In the genomic region with DNA sequence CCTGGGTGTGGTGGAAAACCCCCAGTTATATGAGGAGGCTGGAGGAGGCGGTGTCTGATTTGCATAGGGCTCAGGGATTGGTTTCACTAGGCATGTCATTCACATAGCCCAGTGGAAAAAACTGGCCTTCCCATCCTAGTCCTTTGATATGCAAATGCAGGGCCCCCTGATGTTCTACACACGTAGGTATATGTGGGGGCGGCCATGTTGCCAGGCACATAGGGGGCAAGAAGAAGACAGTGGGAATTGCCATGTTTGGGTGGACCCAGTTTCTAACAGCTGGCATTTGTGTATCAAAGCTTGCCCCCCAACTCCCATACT, we compare ENCODE assay signal across 21 cellular contexts. TPM values are rescaled to one million over a fixed set of nuclear protein-coding genes. Genes with fewer than 3 reads are reported as not detected.
DNase-seq lines count a peak whose midpoint lies in the region; ATAC-seq, FAIRE-seq and TF ChIP-seq lines count a peak whose summit lies in the region.
"Had no signal": no experiment of that assay in that cellular context is flagged by ENCODE, and none has a peak within 500 bp of the region (broad histone marks: within the 10 kb centered on the region; RNA-seq: fewer than 3 reads in every experiment).

No MANE protein-coding gene starts in this region.

- peaks cover 0 to 6% of the 10 kb centered on the region in 2 experiments; a peak in 2 of 5 replicates for H3K4me1 ChIP-seq in K562 (replicated peaks in 1 of 2; ENCODE audit: control insufficient read depth in 2 of 2, insufficient read depth in 2 of 2, low read length in 2 of 2)
- no peaks in the 10 kb centered on the region for H3K4me1 ChIP-seq in suprapubic skin
- no peaks in the 10 kb centered on the region for H3K4me1 ChIP-seq in kidney (ENCODE audit: control insufficient read depth in 1 of 2, insufficient read depth in 1 of 2, low read depth in 1 of 2, low read length in 2 of 2)

- in situ Hi-C loops in K562 (cut with MboI), result no loop called here
- in situ Hi-C loops in GM13977 (cut with MboI; ENCODE audit: low pct_unique_long_range_greater_than_20kb, low sequenced_read_pairs, unreplicated experiment), result no loop called here

- no peak for FAIRE-seq in K562 (lab: Jason Lieb, UNC)
- FAIRE-seq in kidney (lab: Jason Lieb, UNC), result no peak

- WGBS in K562 (ENCODE audit: insufficient coverage, low coverage, missing lambda C conversion rate), result 2% methylated on average over 3 of the region's 3 CpGs
- WGBS in suprapubic skin, result 79% methylated on average over 3 of the region's 3 CpGs

- H3K9me3 ChIP-seq in K562 (replicated peaks; ENCODE audit: control insufficient read depth, insufficient read depth, low read depth, low read length) (no peaks in the 10 kb centered on the region), suprapubic skin (no peaks in the 10 kb centered on the region), kidney (ENCODE audit: control insufficient read depth in 1 of 2, low read length in 2 of 2) (no peaks in the 10 kb centered on the region)

- H3K36me3 ChIP-seq in K562 (ENCODE audit: control insufficient read depth, insufficient read depth, low read length), result no peaks in the 10 kb centered on the region
- H3K36me3 ChIP-seq in suprapubic skin, result no peaks in the 10 kb centered on the region
- H3K36me3 ChIP-seq in kidney (ENCODE audit: control insufficient read depth in 1 of 2, insufficient read depth in 2 of 2, low read length in 2 of 2), result no peaks in the 10 kb centered on the region
- H3K36me3 ChIP-seq: BLaER1 treated with 17β-estradiol and CSF1 and Interleukin-3, amounts not matched to agents 10 nM and 100 nM had no signal

- BruUV-seq in K562 (replicated peaks; lab: Mats Ljungman, UMichigan), result no TSS peak

- no peaks in the 10 kb centered on the region for H4K20me1 ChIP-seq in K562 (replicated peaks; ENCODE audit: control insufficient read depth, insufficient read depth, low read length)
- H4K20me1 ChIP-seq: BLaER1 treated with 17β-estradiol and CSF1 and Interleukin-3, amounts not matched to agents 10 nM and 100 nM had no signal

- DNase-seq in NCI-H748 (lab: John Stamatoyannopoulos, UW; ENCODE audit: unreplicated experiment) (peak; percentile 37), NCI-H748 treated with DMSO at 0.1 percent for 48 hours (lab: John Stamatoyannopoulos, UW) (no peak), K562 (ENCODE audit: extremely low read depth in 1 of 4, low spot score in 3 of 4) (no peak), suprapubic skin (ENCODE audit: low spot score in 2 of 2) (no peak), kidney (no peak), GM13977 (ENCODE audit: low spot score) (no peak)
- peak; percentile 19 for DNase-seq in stimulated activated CD4-positive, alpha-beta T cell treated with anti-CD3 and anti-CD28 coated beads, Interleukin-1b, Interleukin-23, amount 100 ng/mL, for 48 hours
- no peak for DNase-seq in stimulated activated CD4-positive, alpha-beta T cell treated with anti-CD3 and anti-CD28 coated beads, Interleukin-2, amount 100 ng/mL, for 48 hours
- DNase-seq: 8988T, DMS 273 treated with DMSO at 0.1 percent for 48 hours, HFFc6, KBM-7, NCI-H1092, NCI-H1694, NCI-H446, RPMI8226 had no signal

- H3K4me3 ChIP-seq in K562 (no peak overlapping the region), suprapubic skin (no peak overlapping the region), kidney (ENCODE audit: low read length in 2 of 2) (no peak overlapping the region)
- H3K4me3 ChIP-seq: BLaER1 treated with 17β-estradiol and CSF1 and Interleukin-3, amounts not matched to agents 10 nM and 100 nM had no signal

- TF ChIP-seq CTCF in K562 (IDR thresholded peaks at IDR 0.05 in 2 of 3, conservative IDR thresholded peaks at IDR 0.05 in 1 of 3; ENCODE audit: insufficient read depth in 2 of 3, low read depth in 1 of 3, low read length in 3 of 3), result no peak
- no peak for TF ChIP-seq CTCF in suprapubic skin (IDR thresholded peaks at IDR 0.05)
- TF ChIP-seq CTCF in kidney (IDR thresholded peaks at IDR 0.05; ENCODE audit: borderline replicate concordance, extremely low read depth, insufficient read depth), result no peak
- no peak for TF ChIP-seq CTCF in GM13977 (IDR thresholded peaks at IDR 0.05; ENCODE audit: extremely low read depth, insufficient read depth, missing control alignments)

- H2AFZ ChIP-seq in K562 (ENCODE audit: low read depth, low read length), result peak overlapping the region; percentile 77; the same call in 1 of the 2 replicates

- intact Hi-C loops in K562 (cut with micrococcal nuclease) (loop anchor here (2.0 kb wide), 2 partner anchors 83 to 411 kb away; no protein-coding TSS in a partner anchor), kidney (cut with DNase I) (no loop called here)

- H3K9me1 ChIP-seq in K562 (ENCODE audit: control insufficient read depth, insufficient read depth, low read length), result no peaks in the 10 kb centered on the region

- POLR2A ChIA-PET in K562 (lab: Yijun Ruan, JAX), result interaction anchor here (2.0 kb wide), 1 partner anchor 14 kb away, joined by 4 read pairs; no protein-coding TSS in a partner anchor

- peak; percentile 28; the same call in 2 of the 3 replicates for ATAC-seq in K562

- TF ChIP-seq EP300 in K562 (IDR thresholded peaks at IDR 0.05; ENCODE audit: low read length) (no peak), suprapubic skin (IDR thresholded peaks at IDR 0.05) (no peak)

- no peak overlapping the region for H3K4me2 ChIP-seq in K562 (ENCODE audit: insufficient read depth, low read length)

- H3K9ac ChIP-seq in K562 (ENCODE audit: insufficient read depth in 1 of 2, low read depth in 2 of 2, low read length in 2 of 2), result no peak overlapping the region
- no peak overlapping the region for H3K9ac ChIP-seq in kidney (ENCODE audit: low read length in 2 of 2)
- H3K9ac ChIP-seq: BLaER1 treated with 17β-estradiol and CSF1 and Interleukin-3, amounts not matched to agents 10 nM and 100 nM had no signal

- H3K79me2 ChIP-seq in K562 (ENCODE audit: control insufficient read depth, insufficient read depth, low read length), result no peaks in the 10 kb centered on the region

- TF ChIP-seq POLR2A in K562 (conservative IDR thresholded peaks at IDR 0.05) (no peak), suprapubic skin (IDR thresholded peaks at IDR 0.05) (no peak)

- no peak for TF ChIP-seq RAD21 in K562 (CRISPR knock-in tag; conservative IDR thresholded peaks at IDR 0.05 in 1 of 2, IDR thresholded peaks at IDR 0.05 in 1 of 2)

- H3K27ac ChIP-seq in K562 (ENCODE audit: extremely low read depth, low read depth, low read length) (no peak overlapping the region), suprapubic skin (no peak overlapping the region), kidney (ENCODE audit: low read depth in 2 of 2, low read length in 2 of 2) (no peak overlapping the region)
- H3K27ac ChIP-seq: BLaER1 treated with 17β-estradiol and CSF1 and Interleukin-3, amounts not matched to agents 10 nM and 100 nM; HL-60 had no signal

- H3K27me3 ChIP-seq in K562 (ENCODE audit: control insufficient read depth in 2 of 2, insufficient read depth in 2 of 2, low read length in 2 of 2) (peaks cover 5 to 14% of the 10 kb centered on the region in 2 experiments; a peak in 3 of 5 replicates), suprapubic skin (no peaks in the 10 kb centered on the region)
- H3K27me3 ChIP-seq: BLaER1 treated with 17β-estradiol and CSF1 and Interleukin-3, amounts not matched to agents 10 nM and 100 nM had no signal

- CTCF ChIA-PET in K562 (lab: Yijun Ruan, JAX; ENCODE audit: low intra/inter-chr PET ratio), result no interaction called here

TF ChIP-seq in K562, 482 proteins besides CTCF, POLR2A, EP300 and RAD21:
- TF ChIP-seq, protein P1, sequence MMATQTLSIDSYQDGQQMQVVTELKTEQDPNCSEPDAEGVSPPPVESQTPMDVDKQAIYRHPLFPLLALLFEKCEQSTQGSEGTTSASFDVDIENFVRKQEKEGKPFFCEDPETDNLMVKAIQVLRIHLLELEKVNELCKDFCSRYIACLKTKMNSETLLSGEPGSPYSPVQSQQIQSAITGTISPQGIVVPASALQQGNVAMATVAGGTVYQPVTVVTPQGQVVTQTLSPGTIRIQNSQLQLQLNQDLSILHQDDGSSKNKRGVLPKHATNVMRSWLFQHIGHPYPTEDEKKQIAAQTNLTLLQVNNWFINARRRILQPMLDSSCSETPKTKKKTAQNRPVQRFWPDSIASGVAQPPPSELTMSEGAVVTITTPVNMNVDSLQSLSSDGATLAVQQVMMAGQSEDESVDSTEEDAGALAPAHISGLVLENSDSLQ (IDR thresholded peaks at IDR 0.05), result peak; percentile 26; the same call in 1 of the 2 replicates
- TF ChIP-seq ATF7 (IDR thresholded peaks at IDR 0.05), result no peak

RNA-seq across cellular contexts. Expression of a gene that starts 34.0 kb away (rescaled TPM):
- total RNA-seq in K562 (2011; cell fraction: chromatin; rRNA removed; ENCODE audit: low replicate concordance), result not detected in 2 replicates
- total RNA-seq in K562 (2011; cell fraction: nucleolus; rRNA removed), result not detected in 2 replicates
- not detected in 2 replicates for total RNA-seq in K562 (2011; cell fraction: nucleoplasm; rRNA removed)
- total RNA-seq in K562 (2014; rRNA removed), result not detected in 2 replicates
- not detected in 2 replicates for total RNA-seq in K562 (2014; rRNA removed; fragmentation: Illumina TruSeq; extraction: Trizol)
- 0.29 TPM in 1 of 2 replicates, not detected in the other for total RNA-seq in K562 (2015; rRNA removed; fragmentation: Illumina TruSeq; extraction: Trizol)
- not detected in 2 replicates for total RNA-seq in K562 (2021)
- not detected in 2 replicates for polyA plus RNA-seq in K562 (2011; rRNA removed)
- not detected in 2 replicates for polyA plus RNA-seq in K562 (2011; cell fraction: cytosol; rRNA removed)
- polyA plus RNA-seq in K562 (2011; cell fraction: nucleus; rRNA removed), result not detected in 2 replicates
- 0.36 TPM in 1 of 2 replicates, not detected in the other for polyA plus RNA-seq in K562 (2012)
- not detected in 2 replicates for polyA plus RNA-seq in K562 (2014; fragmentation: Illumina TruSeq; extraction: Trizol)
- not detected for polyA plus RNA-seq in K562 (2014; fragmentation: Nextera tagmentation; extraction: Ambion mirVana)
- polyA plus RNA-seq in K562 (2014; rRNA removed), result not detected in 2 replicates
- not detected in 2 replicates for polyA minus RNA-seq in K562 (2011; rRNA and poly(A)+ RNA removed)
- not detected in 2 replicates for polyA minus RNA-seq in K562 (2011; cell fraction: cytosol; rRNA and poly(A)+ RNA removed)
- not detected in 2 replicates for polyA minus RNA-seq in K562 (2011; cell fraction: nucleus; rRNA and poly(A)+ RNA removed)
- total RNA-seq in suprapubic skin, result not detected
- 0.91 TPM for total RNA-seq in kidney
- 7.2 TPM for polyA plus RNA-seq in kidney (ENCODE audit: insufficient read depth, low read depth, low replicate concordance)
- total RNA-seq: H4, HFFc6, M059J, OCI-LY7 had no signal

Comparison
In these comparisons a context has a peak if more than half of its experiments do, and no peak if none do; other contexts are left out.
1. DNase-seq: peak in NCI-H748 (single experiment) and stimulated activated CD4-positive, alpha-beta T cell treated with anti-CD3 and anti-CD28 coated beads, Interleukin-1b, Interleukin-23, amount 100 ng/mL, for 48 hours (single experiment); none in NCI-H748 treated with DMSO at 0.1 percent for 48 hours (single experiment), stimulated activated CD4-positive, alpha-beta T cell treated with anti-CD3 and anti-CD28 coated beads, Interleukin-2, amount 100 ng/mL, for 48 hours (0 of 2), K562 (0 of 4), suprapubic skin (0 of 2), kidney (single experiment) and GM13977 (single experiment).